Comparison of ENCODE assay signal across 24 cellular contexts in genomic region chr3:31851278-31851677, GRCh38.
DNase-seq lines count a peak whose midpoint lies in the region; ATAC-seq and TF ChIP-seq lines count a peak whose summit lies in the region.
"Had no signal": no experiment of that assay in that cellular context is flagged by ENCODE, and none has a peak within 500 bp of the region (broad histone marks: within the 10 kb centered on the region; RNA-seq: fewer than 3 reads in every experiment).

No MANE protein-coding gene starts in this region.

- no peaks in the 10 kb centered on the region for H3K9me2 ChIP-seq in Karpas-422 (replicated peaks; ENCODE audit: insufficient read depth, low read length)
- no peaks in the 10 kb centered on the region for H3K9me2 ChIP-seq in SK-N-SH

- H3K36me3 ChIP-seq in Karpas-422 (ENCODE audit: insufficient read depth, low read length) = peaks cover 46% of the 10 kb centered on the region
- H3K36me3 ChIP-seq in SK-N-SH (replicated peaks in 1 of 2; ENCODE audit: control insufficient read depth in 1 of 2, insufficient read depth in 2 of 2, low read length in 1 of 2) = no peaks in the 10 kb centered on the region
- H3K36me3 ChIP-seq: BE2C, HAP-1, Peyer's patch had no signal

- H3K4me2 ChIP-seq in Karpas-422 (ENCODE audit: low read depth, low read length, poor library complexity, severe bottlenecking) (no peak overlapping the region), SK-N-SH (no peak overlapping the region)

- H3K79me2 ChIP-seq in Karpas-422 (ENCODE audit: low read length) (peaks cover 96% of the 10 kb centered on the region), SK-N-SH (ENCODE audit: insufficient read depth) (no peaks in the 10 kb centered on the region)

- no peak for TF ChIP-seq RAD21 in SK-N-SH (IDR thresholded peaks at IDR 0.05; ENCODE audit: low read length)

- H3K4me3 ChIP-seq in Karpas-422 (ENCODE audit: low read length) = no peak overlapping the region
- H3K4me3 ChIP-seq in SK-N-SH (ENCODE audit: low read depth in 2 of 2, low read length in 1 of 2) = no peak overlapping the region
- H3K4me3 ChIP-seq: HAP-1, Peyer's patch, SK-N-MC had no signal

- CTCF ChIA-PET in activated B cell treated with CpG ODN at 0.5 μM for 24 hours (lab: Charles Lee) = interaction anchor here (0.9 to 1.5 kb wide), 2 partner anchors 19 to 38 kb away, joined by 3 read pairs; no protein-coding TSS in a partner anchor
- CTCF ChIA-PET in SK-N-SH (lab: Yijun Ruan, JAX) = no interaction called here

- H3K4me1 Mint-ChIP-seq in activated B cell treated with CpG ODN at 0.5 μM for 24 hours (peaks cover 83% of the 10 kb centered on the region), nephron (peaks cover 37% of the 10 kb centered on the region)
- peaks cover 58 to 88% of the 10 kb centered on the region in 2 donors for H3K4me1 Mint-ChIP-seq in stimulated activated naive B cell treated with anti-CD40 and anti-IgM and Interleukin-4, amounts not matched to agents 10 μg/mL and 1 μg/mL and 100 μg/mL, for 72 hours

- H3K9me3 ChIP-seq in Karpas-422 (ENCODE audit: low read length) = no peaks in the 10 kb centered on the region
- no peaks in the 10 kb centered on the region for H3K9me3 ChIP-seq in SK-N-SH
- H3K9me3 ChIP-seq: BE2C, HAP-1, Peyer's patch had no signal

- no peak for DNase-seq in Karpas-422
- DNase-seq in activated B cell treated with CpG ODN at 0.5 μM for 24 hours = no peak
- no peak for DNase-seq in stimulated activated naive B cell treated with anti-CD40 and anti-IgM and Interleukin-4, amounts not matched to agents 10 μg/mL and 1 μg/mL and 100 μg/mL, for 72 hours
- no peak for DNase-seq in activated naive CD4-positive, alpha-beta T cell (lab: John Stamatoyannopoulos, UW)
- DNase-seq in SK-N-SH = no peak
- DNase-seq: BE2C, Calu3, DMS79 treated with DMSO at 0.1 percent for 48 hours, GF-D8, GOT3, HFFc6, KBM-7, MM.1S, NCI-H1694, NCI-H2081, NCI-H2227 treated with DMSO at 0.1 percent for 48 hours, NCI-H526 treated with DMSO at 0.1 percent for 48 hours, Peyer's patch, SIG-M5 had no signal

- H3K27ac ChIP-seq in Karpas-422 (ENCODE audit: low read length) = peak overlapping the region; percentile 1; the same call in 1 of the 2 replicates
- H3K27ac ChIP-seq in SK-N-SH (ENCODE audit: low read depth in 2 of 2, low read length in 1 of 2) = no peak overlapping the region
- H3K27ac ChIP-seq: Peyer's patch, SK-N-MC had no signal

- H3K27me3 ChIP-seq in Karpas-422 (ENCODE audit: low read length) (no peaks in the 10 kb centered on the region), SK-N-SH (ENCODE audit: insufficient read depth) (no peaks in the 10 kb centered on the region)
- H3K27me3 ChIP-seq: BE2C, Peyer's patch had no signal

- H3K4me1 ChIP-seq in Karpas-422 (ENCODE audit: low read length) = peaks cover 96% of the 10 kb centered on the region
- H3K4me1 ChIP-seq in SK-N-SH (ENCODE audit: control insufficient read depth in 1 of 2, insufficient read depth in 2 of 2, low read depth in 1 of 2, low read length in 1 of 2) = peaks cover 0 to 3% of the 10 kb centered on the region in 2 experiments; a peak in 1 of 4 replicates
- H3K4me1 ChIP-seq: BE2C, HAP-1, Peyer's patch had no signal

- H3K4me3 Mint-ChIP-seq in activated B cell treated with CpG ODN at 0.5 μM for 24 hours (no peak overlapping the region), nephron (no peak overlapping the region)
- H3K4me3 Mint-ChIP-seq in stimulated activated naive B cell treated with anti-CD40 and anti-IgM and Interleukin-4, amounts not matched to agents 10 μg/mL and 1 μg/mL and 100 μg/mL, for 72 hours = peak overlapping the region in 1 of 2 donors; percentile 8
- H3K4me3 Mint-ChIP-seq: HFFc6 had no signal

- H3K9me3 Mint-ChIP-seq in activated B cell treated with CpG ODN at 0.5 μM for 24 hours = no peaks in the 10 kb centered on the region
- no peaks in the 10 kb centered on the region for H3K9me3 Mint-ChIP-seq in nephron
- H3K9me3 Mint-ChIP-seq in stimulated activated naive B cell treated with anti-CD40 and anti-IgM and Interleukin-4, amounts not matched to agents 10 μg/mL and 1 μg/mL and 100 μg/mL, for 72 hours = no peaks in the 10 kb centered on the region
- H3K9me3 Mint-ChIP-seq: HFFc6 had no signal

- TF ChIP-seq EP300 in SK-N-SH (IDR thresholded peaks at IDR 0.05; ENCODE audit: borderline replicate concordance in 1 of 2, low read depth in 1 of 2, low read length in 1 of 2) = no peak

- no peak for TF ChIP-seq CTCF in activated B cell treated with CpG ODN at 0.5 μM for 24 hours (IDR thresholded peaks at IDR 0.05)
- no peak for TF ChIP-seq CTCF in nephron (IDR thresholded peaks at IDR 0.05; ENCODE audit: unreplicated experiment in 3 of 3)
- TF ChIP-seq CTCF in SK-N-SH (IDR thresholded peaks at IDR 0.05) = no peak

- 64% methylated on average over 8 of the region's 10 CpGs for WGBS in SK-N-SH (ENCODE audit: low lambda C conversion rate)

- intact Hi-C loops in activated B cell treated with CpG ODN at 0.5 μM for 24 hours (cut with micrococcal nuclease) = no loop called here

- H3K27ac Mint-ChIP-seq in activated B cell treated with CpG ODN at 0.5 μM for 24 hours (peak overlapping the region; percentile 46), nephron (peak overlapping the region in 2 of 3 experiments; percentile 34 to 38)
- H3K27ac Mint-ChIP-seq in stimulated activated naive B cell treated with anti-CD40 and anti-IgM and Interleukin-4, amounts not matched to agents 10 μg/mL and 1 μg/mL and 100 μg/mL, for 72 hours = peak overlapping the region; percentile 42
- H3K27ac Mint-ChIP-seq: HFFc6 had no signal

- no peak for ATAC-seq in activated B cell treated with CpG ODN at 0.5 μM for 24 hours (ENCODE audit: low read depth)
- no peak for ATAC-seq in stimulated activated naive B cell treated with anti-CD40 and anti-IgM and Interleukin-4, amounts not matched to agents 10 μg/mL and 1 μg/mL and 100 μg/mL, for 72 hours (replicated peaks)
- ATAC-seq in GM21723 (IDR thresholded peaks at IDR 0.05; ENCODE audit: unreplicated experiment) = no peak
- ATAC-seq in GM21528 (IDR thresholded peaks at IDR 0.05; ENCODE audit: low FRiP score, unreplicated experiment) = no peak

- H4K20me1 ChIP-seq in Karpas-422 (ENCODE audit: insufficient read depth, low read depth, low read length) (no peaks in the 10 kb centered on the region), SK-N-SH (ENCODE audit: insufficient read depth) (no peaks in the 10 kb centered on the region)

- POLR2A ChIA-PET in activated B cell treated with CpG ODN at 0.5 μM for 24 hours (lab: Charles Lee) (no interaction called here), SK-N-SH (lab: Yijun Ruan, JAX) (no interaction called here)

- H2AFZ ChIP-seq in Karpas-422 (ENCODE audit: low read length) (no peak overlapping the region), SK-N-SH (ENCODE audit: low read depth) (no peak overlapping the region)

- H3K36me3 Mint-ChIP-seq in activated B cell treated with CpG ODN at 0.5 μM for 24 hours (ENCODE audit: low read depth) (peaks cover 41% of the 10 kb centered on the region), nephron (ENCODE audit: low read depth) (no peaks in the 10 kb centered on the region)
- H3K36me3 Mint-ChIP-seq in stimulated activated naive B cell treated with anti-CD40 and anti-IgM and Interleukin-4, amounts not matched to agents 10 μg/mL and 1 μg/mL and 100 μg/mL, for 72 hours = peaks cover 26 to 51% of the 10 kb centered on the region in 2 donors

- H3F3A ChIP-seq in SK-N-SH (replicated peaks; ENCODE audit: insufficient read depth) = no peaks in the 10 kb centered on the region

- H3K9ac ChIP-seq in Karpas-422 (ENCODE audit: low read length) (no peak overlapping the region), SK-N-SH (no peak overlapping the region)

- no peaks in the 10 kb centered on the region for H3K27me3 Mint-ChIP-seq in activated B cell treated with CpG ODN at 0.5 μM for 24 hours
- H3K27me3 Mint-ChIP-seq in nephron (ENCODE audit: low read depth) = no peaks in the 10 kb centered on the region
- no peaks in the 10 kb centered on the region for H3K27me3 Mint-ChIP-seq in stimulated activated naive B cell treated with anti-CD40 and anti-IgM and Interleukin-4, amounts not matched to agents 10 μg/mL and 1 μg/mL and 100 μg/mL, for 72 hours

TF ChIP-seq in SK-N-SH, 30 proteins besides CTCF, POLR2A, EP300 and RAD21:
- no peak for TF ChIP-seq POLR2AphosphoS5 (IDR thresholded peaks at IDR 0.05; ENCODE audit: low read depth, low read length)
- no peak for TF ChIP-seq RCOR1 (IDR thresholded peaks at IDR 0.05; ENCODE audit: low read length)
- TF ChIP-seq CHD2 (IDR thresholded peaks at IDR 0.05; ENCODE audit: low read length, partially characterized antibody) = no peak
- TF ChIP-seq RXRA (IDR thresholded peaks at IDR 0.05; ENCODE audit: borderline replicate concordance, low read depth) = no peak
- TF ChIP-seq SMC3 (IDR thresholded peaks at IDR 0.05; ENCODE audit: low read depth, low read length) = no peak
- no peak for TF ChIP-seq GATA2 (CRISPR knock-in tag; IDR thresholded peaks at IDR 0.05)
- TF ChIP-seq, protein P1, sequence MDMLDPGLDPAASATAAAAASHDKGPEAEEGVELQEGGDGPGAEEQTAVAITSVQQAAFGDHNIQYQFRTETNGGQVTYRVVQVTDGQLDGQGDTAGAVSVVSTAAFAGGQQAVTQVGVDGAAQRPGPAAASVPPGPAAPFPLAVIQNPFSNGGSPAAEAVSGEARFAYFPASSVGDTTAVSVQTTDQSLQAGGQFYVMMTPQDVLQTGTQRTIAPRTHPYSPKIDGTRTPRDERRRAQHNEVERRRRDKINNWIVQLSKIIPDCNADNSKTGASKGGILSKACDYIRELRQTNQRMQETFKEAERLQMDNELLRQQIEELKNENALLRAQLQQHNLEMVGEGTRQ (IDR thresholded peaks at IDR 0.05; ENCODE audit: borderline replicate concordance, low read depth, low read length) = no peak
- no peak for TF ChIP-seq EZH2phosphoT487 (IDR thresholded peaks at IDR 0.05; ENCODE audit: borderline replicate concordance, low read depth)
- no peak for TF ChIP-seq FOXJ3 (CRISPR knock-in tag; IDR thresholded peaks at IDR 0.05)
- TF ChIP-seq SIN3A (IDR thresholded peaks at IDR 0.05; ENCODE audit: borderline replicate concordance, low read depth, low read length) = no peak
- TF ChIP-seq MAX (IDR thresholded peaks at IDR 0.05; ENCODE audit: low read depth) = no peak
- no peak for TF ChIP-seq IRF3 (IDR thresholded peaks at IDR 0.05; ENCODE audit: low read depth, low read length)
